ENCODE assay signal across 32 cellular contexts in the genomic region with DNA sequence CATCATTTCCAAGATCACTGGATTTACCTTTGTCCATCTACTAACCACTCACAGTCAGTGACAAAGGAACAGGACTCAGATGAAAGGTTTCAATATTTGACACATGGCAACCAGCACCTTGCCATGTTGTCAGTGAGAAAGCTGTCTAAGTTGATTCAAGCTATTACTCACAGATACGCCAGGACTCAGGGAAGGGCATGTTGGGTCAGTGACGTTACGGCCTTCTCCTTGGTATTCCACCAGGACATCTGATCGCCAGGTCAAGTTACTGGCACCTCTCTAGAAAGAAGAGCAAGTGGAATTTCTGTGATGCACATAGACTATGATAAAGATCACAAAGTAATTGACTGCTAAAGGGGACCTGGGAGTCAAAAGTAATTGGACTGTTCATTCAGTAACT.
"Had no signal": no experiment of that assay in that cellular context is flagged by ENCODE, and none has a peak within 500 bp of the region (broad histone marks: within the 10 kb centered on the region; RNA-seq: fewer than 3 reads in every experiment).

No MANE protein-coding gene starts in this region.

- DNase-seq: activated B cell treated with CpG ODN at 0.5 μM for 24 hours; activated CD4-positive, alpha-beta T cell treated with anti-CD3 and anti-CD28 coated beads for 48 hours; activated CD4-positive, alpha-beta T cell treated with anti-CD3 and anti-CD28 coated beads, Interleukin-2, amount 50 U/mL, for 1 hour; activated CD4-positive, alpha-beta T cell treated with anti-CD3 and anti-CD28 coated beads, Interleukin-2, amount 50 U/mL, for 48 hours; activated effector memory CD4-positive, alpha-beta T cell treated with anti-CD3 and anti-CD28 coated beads, Interleukin-2, amount 50 U/mL, for 16 hours; activated naive CD4-positive, alpha-beta T cell treated with anti-CD3 and anti-CD28 coated beads for 36 hours; activated naive CD8-positive, alpha-beta T cell treated with anti-CD3 and anti-CD28 coated beads for 36 hours; activated naive CD8-positive, alpha-beta T cell treated with anti-CD3 and anti-CD28 coated beads, Interleukin-2, amount 50 U/mL, for 24 hours; activated T-cell treated with anti-CD3 and anti-CD28 coated beads, Interleukin-2, amount 50 U/mL, for 4 hours; amygdala; aorta; body of pancreas; central memory CD4-positive, alpha-beta T cell; cerebellar nuclear complex; colonic mucosa; effector CD8-positive, alpha-beta T cell; esophagus squamous epithelium; foreskin melanocyte; T-helper 1 cell; T-helper 17 cell; T1000; WERI-Rb-1 had no signal

- H3K36me3 ChIP-seq: colonic mucosa had no signal

- H3K27me3 Mint-ChIP-seq: activated B cell treated with CpG ODN at 0.5 μM for 24 hours; activated naive CD4-positive, alpha-beta T cell treated with anti-CD3 and anti-CD28 coated beads, Interleukin-2, amount 50 U/mL, for 24 hours; activated naive CD8-positive, alpha-beta T cell treated with anti-CD3 and anti-CD28 coated beads for 36 hours; activated naive CD8-positive, alpha-beta T cell treated with anti-CD3 and anti-CD28 coated beads, Interleukin-2, amount 50 U/mL, for 24 hours; T-helper 17 cell had no signal

- H3K9me3 ChIP-seq: adrenal gland, body of pancreas, colonic mucosa, esophagus squamous epithelium, gastroesophageal sphincter had no signal

- H3K27ac Mint-ChIP-seq: activated B cell treated with CpG ODN at 0.5 μM for 24 hours; activated naive CD4-positive, alpha-beta T cell treated with anti-CD3 and anti-CD28 coated beads, Interleukin-2, amount 50 U/mL, for 24 hours; activated naive CD8-positive, alpha-beta T cell treated with anti-CD3 and anti-CD28 coated beads for 36 hours; activated naive CD8-positive, alpha-beta T cell treated with anti-CD3 and anti-CD28 coated beads, Interleukin-2, amount 50 U/mL, for 24 hours; activated T-helper 2 cell treated with anti-CD3 and anti-CD28 coated beads, Interferon-gamma antibody, Interleukin-2, Interleukin-4, amounts not matched to agents 10 μg/mL and 5 μg/mL and 100 μg/mL, durations not matched to agents 14 hours and 24 hours and 36 hours had no signal

- H3K4me1 Mint-ChIP-seq: activated B cell treated with CpG ODN at 0.5 μM for 24 hours had no signal

- ATAC-seq: activated CD4-positive, CD25-positive, alpha-beta regulatory T cell treated with anti-CD3 and anti-CD28 coated beads, Interleukin-2, amount 50 U/mL, for 24 hours; activated naive CD8-positive, alpha-beta T cell treated with anti-CD3 and anti-CD28 coated beads, Interleukin-2, amount 50 U/mL, for 24 hours; activated T-cell treated with anti-CD3 and anti-CD28 coated beads, Interleukin-2, amount 50 U/mL, for 4 hours; body of pancreas; gastroesophageal sphincter had no signal

- H3K4me3 ChIP-seq: adrenal gland, body of pancreas, cardiac muscle cell, colonic mucosa, esophagus squamous epithelium, gastroesophageal sphincter had no signal

- H3K4me3 Mint-ChIP-seq: activated B cell treated with CpG ODN at 0.5 μM for 24 hours; activated naive CD4-positive, alpha-beta T cell treated with anti-CD3 and anti-CD28 coated beads for 36 hours; activated naive CD4-positive, alpha-beta T cell treated with anti-CD3 and anti-CD28 coated beads, Interleukin-2, amount 50 U/mL, for 24 hours; activated naive CD8-positive, alpha-beta T cell treated with anti-CD3 and anti-CD28 coated beads for 36 hours; activated naive CD8-positive, alpha-beta T cell treated with anti-CD3 and anti-CD28 coated beads, Interleukin-2, amount 50 U/mL, for 24 hours; activated T-cell treated with anti-CD3 and anti-CD28 coated beads, Interleukin-2, amount 50 U/mL, for 4 hours; T-helper 17 cell; T-helper 2 cell treated with Interferon-gamma antibody and Interleukin-4, amounts not matched to agents 5 μg/mL and 100 μg/mL, for 36 hours had no signal

- H3K9me3 Mint-ChIP-seq: activated B cell treated with CpG ODN at 0.5 μM for 24 hours; activated naive CD4-positive, alpha-beta T cell treated with anti-CD3 and anti-CD28 coated beads for 36 hours; activated naive CD4-positive, alpha-beta T cell treated with anti-CD3 and anti-CD28 coated beads, Interleukin-2, amount 50 U/mL, for 24 hours; activated naive CD8-positive, alpha-beta T cell treated with anti-CD3 and anti-CD28 coated beads for 36 hours; activated naive CD8-positive, alpha-beta T cell treated with anti-CD3 and anti-CD28 coated beads, Interleukin-2, amount 50 U/mL, for 24 hours; activated T-cell treated with anti-CD3 and anti-CD28 coated beads, Interleukin-2, amount 50 U/mL, for 4 hours; activated T-helper 2 cell treated with anti-CD3 and anti-CD28 coated beads, Interferon-gamma antibody, Interleukin-2, Interleukin-4, amounts not matched to agents 10 μg/mL and 5 μg/mL and 100 μg/mL, durations not matched to agents 14 hours and 24 hours and 36 hours; T-helper 2 cell treated with Interferon-gamma antibody and Interleukin-4, amounts not matched to agents 5 μg/mL and 100 μg/mL, for 36 hours had no signal

- H3K27ac ChIP-seq: body of pancreas, cardiac muscle cell, colonic mucosa, epithelial cell of prostate, esophagus squamous epithelium, gastroesophageal sphincter, WERI-Rb-1 had no signal

- FAIRE-seq: endometrium, endothelial cell of umbilical vein had no signal

- H3K27me3 ChIP-seq: adrenal gland, body of pancreas, cardiac muscle cell, colonic mucosa, esophagus squamous epithelium, gastroesophageal sphincter had no signal

- H3K4me1 ChIP-seq: body of pancreas, colonic mucosa, esophagus squamous epithelium, gastroesophageal sphincter had no signal
